ENCODE assay signal across 27 cellular contexts in the genomic region with DNA sequence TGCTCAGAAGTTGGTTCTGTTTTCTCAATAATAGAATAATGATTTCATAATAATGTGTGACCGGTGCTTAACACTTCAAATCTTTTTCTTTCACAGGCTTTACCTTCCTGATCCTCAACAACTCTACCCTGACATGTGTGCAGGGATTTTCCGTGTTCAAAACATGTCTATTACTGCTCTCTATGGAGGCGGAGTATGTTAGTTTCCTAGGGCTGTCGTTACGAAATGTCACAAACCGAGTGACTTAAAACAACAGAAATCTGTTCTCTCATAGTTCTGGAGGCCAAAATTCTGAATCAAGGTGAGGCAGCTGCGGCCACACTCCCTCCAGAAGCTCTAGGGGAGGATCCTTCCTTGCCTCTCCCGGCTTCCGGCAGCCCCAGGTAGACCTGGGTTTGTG.
"Had no signal": no experiment of that assay in that cellular context is flagged by ENCODE, and none has a peak within 500 bp of the region (broad histone marks: within the 10 kb centered on the region; RNA-seq: fewer than 3 reads in every experiment).

No MANE protein-coding gene starts in this region.

- H3K4me1 ChIP-seq: SJSA1 had no signal

- H3K27ac Mint-ChIP-seq: activated CD4-positive, alpha-beta memory T cell treated with anti-CD3 and anti-CD28 coated beads for 36 hours; activated CD8-positive, alpha-beta memory T cell treated with anti-CD3 and anti-CD28 coated beads, Interleukin-2, amount 10 ng/mL, durations not matched to agents 7 days and 5 days; activated naive CD4-positive, alpha-beta T cell treated with anti-CD3 and anti-CD28 coated beads, Interleukin-2, amount 10 ng/mL, durations not matched to agents 7 days and 5 days; activated naive CD8-positive, alpha-beta T cell; activated naive CD8-positive, alpha-beta T cell treated with anti-CD3 and anti-CD28 coated beads, Interleukin-2, amount 50 U/mL, for 24 hours; T-helper 1 cell treated with Interleukin-12 subunit alpha and Interleukin-12 subunit beta and Interleukin-4 antibody, amounts not matched to agents 30 μg/mL and 1 μg/mL, for 36 hours; T-helper 2 cell treated with Interferon-gamma antibody and Interleukin-4, amounts not matched to agents 5 μg/mL and 100 μg/mL, for 36 hours; WTC11 had no signal

- H3K9me3 ChIP-seq: SJSA1, SK-N-SH had no signal

- H3K9ac ChIP-seq: KMS-11, SK-N-SH had no signal

- H3K27ac ChIP-seq: KMS-11, SJSA1 had no signal

- H3K9me3 Mint-ChIP-seq: activated naive CD4-positive, alpha-beta T cell treated with anti-CD3 and anti-CD28 coated beads, Interleukin-2, amount 10 ng/mL, durations not matched to agents 7 days and 5 days; T-helper 1 cell treated with Interleukin-12 subunit alpha and Interleukin-12 subunit beta and Interleukin-4 antibody, amounts not matched to agents 30 μg/mL and 1 μg/mL, for 36 hours; T-helper 2 cell treated with Interferon-gamma antibody and Interleukin-4, amounts not matched to agents 5 μg/mL and 100 μg/mL, for 36 hours had no signal

- H3K27me3 Mint-ChIP-seq: activated CD8-positive, alpha-beta memory T cell treated with anti-CD3 and anti-CD28 coated beads, Interleukin-2, amount 10 ng/mL, durations not matched to agents 7 days and 5 days had no signal

- H3K4me3 ChIP-seq: SJSA1 had no signal

- H3K27me3 ChIP-seq: SJSA1 had no signal

- H3K4me1 Mint-ChIP-seq: activated CD8-positive, alpha-beta memory T cell treated with anti-CD3 and anti-CD28 coated beads, Interleukin-2, amount 10 ng/mL, durations not matched to agents 7 days and 5 days; activated naive CD4-positive, alpha-beta T cell treated with anti-CD3 and anti-CD28 coated beads, Interleukin-2, amount 10 ng/mL, durations not matched to agents 7 days and 5 days; activated naive CD8-positive, alpha-beta T cell treated with anti-CD3 and anti-CD28 coated beads, Interleukin-2, amount 50 U/mL, for 24 hours; WTC11 had no signal

- H3K4me2 ChIP-seq: KMS-11, SK-N-SH had no signal

- H3K36me3 Mint-ChIP-seq: activated CD4-positive, alpha-beta memory T cell treated with anti-CD3 and anti-CD28 coated beads for 36 hours; activated CD8-positive, alpha-beta memory T cell treated with anti-CD3 and anti-CD28 coated beads, Interleukin-2, amount 10 ng/mL, durations not matched to agents 7 days and 5 days; activated naive CD4-positive, alpha-beta T cell treated with anti-CD3 and anti-CD28 coated beads, Interleukin-2, amount 10 ng/mL, durations not matched to agents 7 days and 5 days; activated naive CD8-positive, alpha-beta T cell; WTC11 had no signal

- H3K36me3 ChIP-seq: SJSA1 had no signal

- DNase-seq: activated CD4-positive, alpha-beta memory T cell treated with anti-CD3 and anti-CD28 coated beads for 36 hours; activated CD4-positive, alpha-beta T cell treated with anti-CD3 and anti-CD28 coated beads for 4 hours; activated CD4-positive, alpha-beta T cell treated with anti-CD3 and anti-CD28 coated beads, Interleukin-2, amount 50 U/mL, for 1 hour; activated CD4-positive, CD25-positive, alpha-beta regulatory T cell treated with anti-CD3 and anti-CD28 coated beads, Interleukin-2, amount 50 U/mL, for 72 hours; activated CD8-positive, alpha-beta memory T cell treated with anti-CD3 and anti-CD28 coated beads for 24 hours; activated CD8-positive, alpha-beta memory T cell treated with anti-CD3 and anti-CD28 coated beads, Interleukin-2, amount 10 ng/mL, durations not matched to agents 7 days and 5 days; activated CD8-positive, alpha-beta memory T cell treated with anti-CD3 and anti-CD28 coated beads, Interleukin-2, amount 50 U/mL, for 48 hours; activated effector memory CD4-positive, alpha-beta T cell treated with Interleukin-2 at 50 U/mL for 16 hours; activated naive CD4-positive, alpha-beta T cell treated with anti-CD3 and anti-CD28 coated beads, Interleukin-2, amount 10 ng/mL, durations not matched to agents 7 days and 5 days; activated naive CD8-positive, alpha-beta T cell treated with anti-CD3 and anti-CD28 coated beads, Interleukin-2, amount 50 U/mL, for 24 hours; activated T-cell treated with anti-CD3 and anti-CD28 coated beads, Interleukin-2, amount 50 U/mL, for 48 hours; anterior cingulate cortex; caudate nucleus; cerebellar nuclear complex; NCI-H1105; NCI-H1436 treated with DMSO at 0.1 percent for 48 hours; NCI-H187 treated with DMSO at 0.1 percent for 48 hours; NCI-H2081; NCI-H345; SHP77 had no signal

- H3K4me3 Mint-ChIP-seq: activated CD4-positive, alpha-beta memory T cell treated with anti-CD3 and anti-CD28 coated beads for 36 hours; activated CD8-positive, alpha-beta memory T cell treated with anti-CD3 and anti-CD28 coated beads, Interleukin-2, amount 10 ng/mL, durations not matched to agents 7 days and 5 days; activated naive CD4-positive, alpha-beta T cell treated with anti-CD3 and anti-CD28 coated beads, Interleukin-2, amount 10 ng/mL, durations not matched to agents 7 days and 5 days; activated naive CD8-positive, alpha-beta T cell; activated naive CD8-positive, alpha-beta T cell treated with anti-CD3 and anti-CD28 coated beads, Interleukin-2, amount 50 U/mL, for 24 hours; T-helper 1 cell treated with Interleukin-12 subunit alpha and Interleukin-12 subunit beta and Interleukin-4 antibody, amounts not matched to agents 30 μg/mL and 1 μg/mL, for 36 hours; T-helper 2 cell treated with Interferon-gamma antibody and Interleukin-4, amounts not matched to agents 5 μg/mL and 100 μg/mL, for 36 hours; WTC11 had no signal
